ENCODE assay signal across 8 cellular contexts in genomic region chr17:45170976-45171337, GRCh38. TPM values are rescaled to one million over a fixed set of nuclear protein-coding genes. Genes with fewer than 3 reads are reported as not detected.
DNase-seq lines count a peak whose midpoint lies in the region; ATAC-seq and TF ChIP-seq lines count a peak whose summit lies in the region.

No MANE protein-coding gene starts in this region.

- 0% methylated on average over 2 of the region's 4 CpGs; no CpG with 5 or more reads in 1 of the 2 donors for WGBS in gastroesophageal sphincter (ENCODE audit: low coverage in 1 of 2), 2 donors

- peak overlapping the region; percentile 96 for H3K27ac Mint-ChIP-seq in progenitor cell of endocrine pancreas

- peak; percentile 27 for ATAC-seq in HCT116
- peak; percentile 90 for ATAC-seq in gastroesophageal sphincter
- no peak for ATAC-seq in HG03342 (IDR thresholded peaks at IDR 0.05; ENCODE audit: unreplicated experiment)

- H3K36me3 ChIP-seq in HCT116 (ENCODE audit: control insufficient read depth in 1 of 2, insufficient read depth in 2 of 2, low read length in 2 of 2) (no peaks in the 10 kb centered on the region), gastroesophageal sphincter (peaks cover 0 to 8% of the 10 kb centered on the region in 2 donors)

- H2AFZ ChIP-seq in HCT116 (ENCODE audit: low read depth, low read length, poor library complexity, severe bottlenecking) = no peak overlapping the region

- H3K9me3 Mint-ChIP-seq in progenitor cell of endocrine pancreas (ENCODE audit: low read depth) = no peaks in the 10 kb centered on the region

- DNase-seq in HCT116 (ENCODE audit: low read depth, low spot score) (peak; percentile 44), progenitor cell of endocrine pancreas (ENCODE audit: low spot score, unreplicated experiment) (no peak), SHP77 treated with DMSO at 0.1 percent for 48 hours (lab: John Stamatoyannopoulos, UW) (no peak), HEK293T (ENCODE audit: extremely low spot score) (no peak), COR-L47 (lab: John Stamatoyannopoulos, UW) (no peak)

- RAD21 ChIA-PET in HCT116 (lab: Charles Lee; ENCODE audit: low non-redundant PET in 1 of 2, low total read pairs in 2 of 2, uncharacterized antibody in 2 of 2, unreplicated experiment in 2 of 2) = no interaction called here

- H3K27me3 ChIP-seq in HCT116 (ENCODE audit: insufficient read depth, low read length) = no peaks in the 10 kb centered on the region
- no peaks in the 10 kb centered on the region for H3K27me3 ChIP-seq in gastroesophageal sphincter

- TF ChIP-seq EP300 in gastroesophageal sphincter (IDR thresholded peaks at IDR 0.05) = no peak

- H4K20me1 ChIP-seq in HCT116 (ENCODE audit: insufficient read depth) = no peaks in the 10 kb centered on the region

- POLR2A ChIA-PET in HCT116 (lab: Charles Lee) = interaction anchor here (0.5 to 7.0 kb wide), 4 partner anchors 9 to 63 kb away, joined by 4 to 176 read pairs (median 48); partner anchors contain the start of genes HEXIM1 and HEXIM2
- POLR2A ChIA-PET in HEK293T (lab: Yijun Ruan, JAX) = interaction anchor here (1.3 to 5.8 kb wide), 3 partner anchors 9 to 22 kb away, joined by 3 to 85 read pairs (median 65); partner anchors contain the start of genes HEXIM1 and HEXIM2

- peak overlapping the region; percentile 26 for H3K4me3 Mint-ChIP-seq in progenitor cell of endocrine pancreas (ENCODE audit: low read depth)

- peaks cover 20% of the 10 kb centered on the region for H3K4me1 Mint-ChIP-seq in progenitor cell of endocrine pancreas (ENCODE audit: low read depth)

- H3K36me3 Mint-ChIP-seq in progenitor cell of endocrine pancreas (ENCODE audit: insufficient read depth) = peaks cover 6% of the 10 kb centered on the region

- H3K9me3 ChIP-seq in HCT116 (ENCODE audit: control insufficient read depth in 1 of 2, insufficient read depth in 1 of 2, low read depth in 1 of 2, low read length in 2 of 2) (no peaks in the 10 kb centered on the region), gastroesophageal sphincter (no peaks in the 10 kb centered on the region)

- BruUV-seq in HCT116 (replicated peaks; lab: Mats Ljungman, UMichigan) = no TSS peak

- H3K27ac ChIP-seq in HCT116 (ENCODE audit: low read depth, low read length) (peak overlapping the region; percentile 99), VCaP (peak overlapping the region; percentile 8; the same call in 1 of the 2 replicates), gastroesophageal sphincter (peak overlapping the region; percentile 91 to 95 (median 93))

- H3K4me2 ChIP-seq in HCT116 (ENCODE audit: low read length) = peak overlapping the region; percentile 98

- CTCF ChIA-PET in HCT116 (lab: Charles Lee) = interaction anchor here (2.0 to 4.4 kb wide), 2 partner anchors 27 to 36 kb away, joined by 9 to 36 read pairs; partner anchors contain the start of gene ACBD4
- CTCF ChIA-PET in HEK293T (lab: Yijun Ruan, JAX) = interaction anchor here (0.6 to 1.7 kb wide), 6 partner anchors 10 to 35 kb away, joined by 3 to 9 read pairs (median 3); partner anchors contain the start of gene ACBD4

- no peaks in the 10 kb centered on the region for H3K9me2 ChIP-seq in HCT116 (ENCODE audit: insufficient read depth)

- TF ChIP-seq CTCF in HCT116 (IDR thresholded peaks at IDR 0.05 in 2 of 3, conservative IDR thresholded peaks at IDR 0.05 in 1 of 3; ENCODE audit: borderline replicate concordance in 1 of 3, insufficient read depth in 1 of 3, low read depth in 2 of 3, low read length in 2 of 3) (no peak), VCaP (conservative IDR thresholded peaks at IDR 0.05) (no peak), gastroesophageal sphincter (IDR thresholded peaks at IDR 0.05) (no peak), progenitor cell of endocrine pancreas (IDR thresholded peaks at IDR 0.05; ENCODE audit: unreplicated experiment) (no peak)

- H3K9ac ChIP-seq in HCT116 (ENCODE audit: low read length) = peak overlapping the region; percentile 81

- H3K4me1 ChIP-seq in HCT116 (ENCODE audit: control insufficient read depth in 1 of 2, insufficient read depth in 2 of 2, low read length in 2 of 2) (peaks cover 57 to 62% of the 10 kb centered on the region in 2 experiments), gastroesophageal sphincter (peaks cover 0 to 53% (median 36%) of the 10 kb centered on the region in 3 donors)

- H3K27me3 Mint-ChIP-seq in progenitor cell of endocrine pancreas = peaks cover 4% of the 10 kb centered on the region

- H3K79me2 ChIP-seq in HCT116 (ENCODE audit: insufficient read depth, low read length) = no peaks in the 10 kb centered on the region

- no peak for TF ChIP-seq RAD21 in HCT116 (IDR thresholded peaks at IDR 0.05; ENCODE audit: low read depth)

- peak overlapping the region; percentile 28 to 60 for H3K4me3 ChIP-seq in HCT116 (replicated peaks in 1 of 2; ENCODE audit: low read depth in 1 of 2, low read length in 2 of 2)
- H3K4me3 ChIP-seq in gastroesophageal sphincter = peak overlapping the region; percentile 38 to 45

- TF ChIP-seq POLR2A in HCT116 (IDR thresholded peaks at IDR 0.05; ENCODE audit: borderline replicate concordance, extremely low read depth, insufficient read depth, insufficient read length) (no peak), gastroesophageal sphincter (IDR thresholded peaks at IDR 0.05) (no peak)

- intact Hi-C loops in HCT116 (cut with micrococcal nuclease) = no loop called here

TF ChIP-seq in HCT116, 20 proteins besides CTCF, POLR2A, EP300 and RAD21:
- TF ChIP-seq JUND (IDR thresholded peaks at IDR 0.05) (no peak; the same call in 1 of the 2 replicates), SP1 (IDR thresholded peaks at IDR 0.05; ENCODE audit: low read depth) (peak; percentile 39; the same call in 1 of the 2 replicates), CBX3 (IDR thresholded peaks at IDR 0.05; ENCODE audit: low read depth) (peak; percentile 74), ZFX (IDR thresholded peaks at IDR 0.05) (0 out of 2 replicates have a peak, but pooled peaks have one; percentile 24)
TF ChIP-seq in HCT116: peak in this region for 3.

TF ChIP-seq in HEK293T, 16 proteins besides CTCF, POLR2A, EP300 and RAD21:
- TF ChIP-seq NFRKB (IDR thresholded peaks at IDR 0.05) (no peak), PKNOX1 (IDR thresholded peaks at IDR 0.05) (no peak), TARDBP (IDR thresholded peaks at IDR 0.05) (no peak), CTBP1 (IDR thresholded peaks at IDR 0.05; ENCODE audit: borderline replicate concordance) (no peak), L3MBTL2 (conservative IDR thresholded peaks at IDR 0.05) (no peak), FOXK2 (IDR thresholded peaks at IDR 0.05) (no peak), FOXM1 (IDR thresholded peaks at IDR 0.05; ENCODE audit: borderline replicate concordance) (no peak), ELF4 (IDR thresholded peaks at IDR 0.05) (no peak), BHLHE40 (IDR thresholded peaks at IDR 0.05; ENCODE audit: borderline replicate concordance) (no peak), SUZ12 (IDR thresholded peaks at IDR 0.05) (no peak), ZNF384 (IDR thresholded peaks at IDR 0.05) (no peak), FOXA1 (IDR thresholded peaks at IDR 0.05) (no peak), SP1 (IDR thresholded peaks at IDR 0.05) (no peak), HDGF (IDR thresholded peaks at IDR 0.05; ENCODE audit: borderline replicate concordance) (no peak), LEF1 (IDR thresholded peaks at IDR 0.05; ENCODE audit: borderline replicate concordance) (no peak), ARNT (IDR thresholded peaks at IDR 0.05) (no peak)

RNA-seq across cellular contexts. Expression of gene HEXIM2, which starts 9.3 kb away (rescaled TPM):
- 13.5 TPM for total RNA-seq in HCT116 (2021; ENCODE audit: unreplicated experiment)
- polyA plus RNA-seq in HCT116 (2012) = 14.1 and 18.1 TPM in 2 replicates
- 10 to 100 TPM in 1 of 4 donors, 1 to 10 TPM in 3; 3.8 to 11.1 (median 8.6) TPM for total RNA-seq in gastroesophageal sphincter
- 9.3 and 11.9 TPM in 2 replicates for total RNA-seq in progenitor cell of endocrine pancreas

RNA-seq across cellular contexts. Expression of gene HEXIM1, which starts 22.7 kb away (rescaled TPM):
- total RNA-seq in HCT116 (2021; ENCODE audit: unreplicated experiment) (58.0 TPM), gastroesophageal sphincter (10 to 100 TPM; 48.3 to 56.3 (median 53.8) TPM), progenitor cell of endocrine pancreas (32.9 and 33.3 TPM in 2 replicates)
- polyA plus RNA-seq in HCT116 (2012) = 29.6 and 33.0 TPM in 2 replicates

RNA-seq across cellular contexts. Expression of gene ACBD4, which starts 35.5 kb away (rescaled TPM):
- total RNA-seq in HCT116 (2021; ENCODE audit: unreplicated experiment) = 13.6 TPM
- polyA plus RNA-seq in HCT116 (2012) = 6.1 and 9.5 TPM in 2 replicates
- 10 to 100 TPM; 15.0 to 28.8 (median 23.5) TPM for total RNA-seq in gastroesophageal sphincter
- 14.1 and 15.7 TPM in 2 replicates for total RNA-seq in progenitor cell of endocrine pancreas

RNA-seq across cellular contexts. Expression of gene PLCD3, which starts 38.6 kb away (rescaled TPM):
- total RNA-seq in HCT116 (2021; ENCODE audit: unreplicated experiment) (197 TPM), gastroesophageal sphincter (100 to 1,000 TPM in 2 of 4 donors, 10 to 100 TPM in 2; 50.4 to 147 (median 81.8) TPM), progenitor cell of endocrine pancreas (23.4 and 26.7 TPM in 2 replicates)
- polyA plus RNA-seq in HCT116 (2012) = 109 and 122 TPM in 2 replicates

RNA-seq across cellular contexts. Expression of gene FMNL1, which starts 50.7 kb away (rescaled TPM):
- total RNA-seq in HCT116 (2021; ENCODE audit: unreplicated experiment) = 8.2 TPM
- 8.6 and 8.9 TPM in 2 replicates for polyA plus RNA-seq in HCT116 (2012)
- total RNA-seq in gastroesophageal sphincter = 10 to 100 TPM; 12.0 to 21.9 (median 14.9) TPM
- total RNA-seq in progenitor cell of endocrine pancreas = 3.2 and 3.3 TPM in 2 replicates

Comparison
In these comparisons a context has a peak if more than half of its experiments do, and no peak if none do; other contexts are left out.
1. H3K27ac ChIP-seq: peak in every context shown above with its lines; median percentile 99 in HCT116; 93 in gastroesophageal sphincter; 8 in VCaP.